ENCODE assay signal across 8 cellular contexts in genomic region chr2:88627856-88628568, GRCh38. TPM values are rescaled to one million over a fixed set of nuclear protein-coding genes. Genes with fewer than 3 reads are reported as not detected.
A peak's percentile ranks its signal among the peaks of the same experiment; 100 is the strongest.
DNase-seq lines count a peak whose midpoint lies in the region; ATAC-seq and TF ChIP-seq lines count a peak whose summit lies in the region.

No MANE protein-coding gene starts in this region.

- CTCF ChIA-PET in activated CD8-positive, alpha-beta T cell treated with anti-CD3 and anti-CD28 coated beads for 36 hours (lab: Charles Lee): interaction anchor here (1.3 to 3.7 kb wide), 3 partner anchors 11 to 64 kb away, joined by 3 to 20 read pairs (median 4); partner anchors contain the start of gene RPIA

- H3K9me3 Mint-ChIP-seq in activated CD8-positive, alpha-beta T cell treated with anti-CD3 and anti-CD28 coated beads for 36 hours: no peaks in the 10 kb centered on the region
- H3K9me3 Mint-ChIP-seq in endodermal cell: no peaks in the 10 kb centered on the region

- TF ChIP-seq CTCF in AG09309 (IDR thresholded peaks at IDR 0.05; ENCODE audit: control insufficient read depth, insufficient read depth, low read depth, low read length, missing control alignments) (no peak), endodermal cell (conservative IDR thresholded peaks at IDR 0.05) (no peak)
- TF ChIP-seq CTCF in activated CD8-positive, alpha-beta T cell treated with anti-CD3 and anti-CD28 coated beads for 36 hours (IDR thresholded peaks at IDR 0.05): no peak

- peaks cover 4% of the 10 kb centered on the region for H3K4me1 Mint-ChIP-seq in activated CD8-positive, alpha-beta T cell treated with anti-CD3 and anti-CD28 coated beads for 36 hours (ENCODE audit: low read depth)
- peaks cover 15% of the 10 kb centered on the region for H3K4me1 Mint-ChIP-seq in endodermal cell

- no peak overlapping the region for H3K4me3 Mint-ChIP-seq in activated CD8-positive, alpha-beta T cell treated with anti-CD3 and anti-CD28 coated beads for 36 hours
- H3K4me3 Mint-ChIP-seq in endodermal cell: no peak overlapping the region

- POLR2A ChIA-PET in activated CD8-positive, alpha-beta T cell treated with anti-CD3 and anti-CD28 coated beads for 36 hours (lab: Charles Lee): interaction anchor here (0.8 to 3.2 kb wide), 4 partner anchors 27 to 64 kb away, joined by 3 to 14 read pairs (median 8); partner anchors contain the start of gene RPIA

- no peaks in the 10 kb centered on the region for H3K36me3 Mint-ChIP-seq in activated CD8-positive, alpha-beta T cell treated with anti-CD3 and anti-CD28 coated beads for 36 hours (ENCODE audit: low read depth)
- H3K36me3 Mint-ChIP-seq in endodermal cell (ENCODE audit: low read depth): no peaks in the 10 kb centered on the region

- H3K4me1 ChIP-seq in endodermal cell (ENCODE audit: control insufficient read depth, insufficient read depth, low read length): peaks cover 5% of the 10 kb centered on the region
- peaks cover 33% of the 10 kb centered on the region for H3K4me1 ChIP-seq in mononuclear cell (ENCODE audit: insufficient read depth, low read length)

- peak overlapping the region; percentile 98 for H3K27ac ChIP-seq in endodermal cell (ENCODE audit: low read depth, low read length)

- H3K27me3 ChIP-seq in endodermal cell (ENCODE audit: control insufficient read depth, insufficient read depth, low read length, poor library complexity, severe bottlenecking) (no peaks in the 10 kb centered on the region), mononuclear cell (ENCODE audit: insufficient read depth, low read length) (no peaks in the 10 kb centered on the region)

- peak; percentile 21 for ATAC-seq in GM18868 (IDR thresholded peaks at IDR 0.05; ENCODE audit: unreplicated experiment)
- ATAC-seq in HG03095 (IDR thresholded peaks at IDR 0.05; ENCODE audit: unreplicated experiment): peak; percentile 41
- peak; percentile 61 for ATAC-seq in activated CD8-positive, alpha-beta T cell treated with anti-CD3 and anti-CD28 coated beads for 36 hours

- intact Hi-C loops in activated CD8-positive, alpha-beta T cell treated with anti-CD3 and anti-CD28 coated beads for 36 hours (cut with micrococcal nuclease): no loop called here

- peak overlapping the region; percentile 64 for H3K4me3 ChIP-seq in AG09309 (ENCODE audit: control insufficient read depth, low read depth, low read length)
- peak overlapping the region; percentile 85 for H3K4me3 ChIP-seq in endodermal cell (ENCODE audit: low read length)
- peak overlapping the region; percentile 84 for H3K4me3 ChIP-seq in mononuclear cell (ENCODE audit: low read length)

- H3K36me3 ChIP-seq in endodermal cell (ENCODE audit: control insufficient read depth, insufficient read depth, low read length): no peaks in the 10 kb centered on the region

- H3K9me3 ChIP-seq in endodermal cell (ENCODE audit: control insufficient read depth, low read length): no peaks in the 10 kb centered on the region
- H3K9me3 ChIP-seq in mononuclear cell (ENCODE audit: low read depth, low read length): no peaks in the 10 kb centered on the region

- WGBS in endodermal cell (ENCODE audit: insufficient coverage in 1 of 2, insufficient read length in 1 of 2), 2 experiments: 12 to 13% methylated on average over 16 to 21 of the region's 21 CpGs

- H3K27me3 Mint-ChIP-seq in activated CD8-positive, alpha-beta T cell treated with anti-CD3 and anti-CD28 coated beads for 36 hours: no peaks in the 10 kb centered on the region
- H3K27me3 Mint-ChIP-seq in endodermal cell (ENCODE audit: insufficient read depth): no peaks in the 10 kb centered on the region

- peak overlapping the region; percentile 93 for H3K9ac ChIP-seq in endodermal cell (ENCODE audit: extremely low read depth, low read length, poor library complexity, severe bottlenecking)

- no peak overlapping the region for H3K27ac Mint-ChIP-seq in activated CD8-positive, alpha-beta T cell treated with anti-CD3 and anti-CD28 coated beads for 36 hours
- H3K27ac Mint-ChIP-seq in endodermal cell: no peak overlapping the region

- DNase-seq in AG09309 (ENCODE audit: low read depth): peak; percentile 92
- DNase-seq in NCI-H82 (lab: John Stamatoyannopoulos, UW): peak; percentile 94
- peak; percentile 96 for DNase-seq in activated CD8-positive, alpha-beta T cell treated with anti-CD3 and anti-CD28 coated beads for 36 hours
- peak; percentile 94 for DNase-seq in endodermal cell
- peak; percentile 39 to 66 for DNase-seq in stimulated activated CD8-positive, alpha-beta memory T cell treated with anti-CD3 and anti-CD28 coated beads, Interleukin-4, amount 100 ng/mL, for 4 hours (ENCODE audit: low read depth in 2 of 2, low spot score in 1 of 2)

RNA-seq across cellular contexts. Expression of gene EIF2AK3, which starts 0.7 kb away (rescaled TPM):
- 10 to 100 TPM; 14.9 to 17.4 TPM for total RNA-seq in activated CD8-positive, alpha-beta T cell treated with anti-CD3 and anti-CD28 coated beads for 36 hours
- 10 to 100 TPM; 26.3 to 45.2 TPM for total RNA-seq in endodermal cell
- polyA plus RNA-seq in endodermal cell (2013, experiment 1 of 2): 17.9 TPM
- polyA plus RNA-seq in endodermal cell (2013, experiment 2 of 2): 20.4 TPM
- 107 TPM for total RNA-seq in mononuclear cell

Comparison
In these comparisons a context has a peak if more than half of its experiments do, and no peak if none do; other contexts are left out.
1. Peak in every context shown above with its lines: DNase-seq, ATAC-seq, H3K4me3 ChIP-seq and H3K27ac ChIP-seq.